16 cellular contexts compared by ENCODE assay signal in the genomic region with DNA sequence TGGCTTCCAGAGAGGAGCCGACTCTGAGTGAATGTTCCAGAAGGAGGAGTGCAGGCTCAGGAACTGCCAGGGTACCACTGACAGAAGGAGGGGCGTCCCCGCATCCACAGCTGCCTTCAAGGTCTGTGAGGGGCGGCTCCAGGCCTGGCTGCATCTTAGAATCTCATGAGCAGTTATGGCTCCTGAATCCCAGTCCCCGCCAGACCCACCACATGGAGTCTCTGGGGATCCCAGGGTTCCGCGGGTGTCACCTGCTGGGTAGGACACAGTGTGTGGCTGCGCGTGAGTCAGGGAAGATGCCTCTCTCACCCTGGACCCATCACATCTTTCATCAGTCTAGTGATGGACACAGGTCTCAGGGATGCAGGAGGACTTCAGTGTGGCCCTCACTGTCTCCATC.
DNase-seq lines count a peak whose midpoint lies in the region; ATAC-seq and TF ChIP-seq lines count a peak whose summit lies in the region.
"Had no signal": no experiment of that assay in that cellular context is flagged by ENCODE, and none has a peak within 500 bp of the region (broad histone marks: within the 10 kb centered on the region; RNA-seq: fewer than 3 reads in every experiment).

No MANE protein-coding gene starts in this region.

- no peak overlapping the region for H3K9ac ChIP-seq in BLaER1 treated with 17β-estradiol and CSF1 and Interleukin-3, amounts not matched to agents 10 nM and 100 nM
- H3K9ac ChIP-seq in stomach smooth muscle (ENCODE audit: low read length in 2 of 2) = peak overlapping the region in 1 of 2 donors; percentile 5
- H3K9ac ChIP-seq: GM23248 had no signal

- no peak overlapping the region for H3K27ac ChIP-seq in BLaER1 treated with 17β-estradiol and CSF1 and Interleukin-3, amounts not matched to agents 10 nM and 100 nM
- no peak overlapping the region for H3K27ac ChIP-seq in HEK293 (ENCODE audit: extremely low read depth, low read depth, low read length)
- H3K27ac ChIP-seq in stomach smooth muscle (ENCODE audit: low read length) = peak overlapping the region; percentile 11
- H3K27ac ChIP-seq: A549, GM23248 had no signal

- TF ChIP-seq CTCF in HEK293 (tag by site-specific recombination; IDR thresholded peaks at IDR 0.05) (no peak), nephron progenitor cell (IDR thresholded peaks at IDR 0.05) (no peak)

- H3K9me3 Mint-ChIP-seq in nephron progenitor cell = no peaks in the 10 kb centered on the region
- H3K9me3 Mint-ChIP-seq: CD4-positive, alpha-beta T cell had no signal

- H3K36me3 Mint-ChIP-seq in nephron progenitor cell (ENCODE audit: low read depth) = peaks cover 5% of the 10 kb centered on the region

- CTCF ChIA-PET in HEK293 (lab: Yijun Ruan, JAX) = no interaction called here

- H3K27me3 ChIP-seq in BLaER1 treated with 17β-estradiol and CSF1 and Interleukin-3, amounts not matched to agents 10 nM and 100 nM = peaks cover 0 to 95% (median 0%) of the 10 kb centered on the region in 11 experiments; a peak in 10 of 22 replicates
- no peaks in the 10 kb centered on the region for H3K27me3 ChIP-seq in stomach smooth muscle (ENCODE audit: control insufficient read depth in 1 of 2, insufficient read depth in 2 of 2, low read length in 2 of 2)

- peak overlapping the region in 6 of 11 experiments; percentile 29 to 94 (median 82); a peak in 11 of 22 replicates for H3K4me2 ChIP-seq in BLaER1 treated with 17β-estradiol and CSF1 and Interleukin-3, amounts not matched to agents 10 nM and 100 nM
- H3K4me2 ChIP-seq: A549 had no signal

- POLR2A ChIA-PET in HEK293 (lab: Yijun Ruan, JAX) = no interaction called here

- no peaks in the 10 kb centered on the region for H3K9me3 ChIP-seq in BLaER1 treated with 17β-estradiol and CSF1 and Interleukin-3, amounts not matched to agents 10 nM and 100 nM (replicated peaks in 1 of 11)
- H3K9me3 ChIP-seq in HEK293 (ENCODE audit: control insufficient read depth, insufficient read depth, low read depth, low read length) (no peaks in the 10 kb centered on the region), stomach smooth muscle (ENCODE audit: control insufficient read depth in 2 of 2, low read length in 2 of 2) (no peaks in the 10 kb centered on the region)
- H3K9me3 ChIP-seq: A549 had no signal

- H3K27me3 Mint-ChIP-seq in nephron progenitor cell (ENCODE audit: low read depth, poor library complexity) = peaks cover 4% of the 10 kb centered on the region

- no peak overlapping the region for H3K4me3 ChIP-seq in BLaER1 treated with 17β-estradiol and CSF1 and Interleukin-3, amounts not matched to agents 10 nM and 100 nM
- H3K4me3 ChIP-seq in HEK293 (ENCODE audit: low read depth, low read length) (no peak overlapping the region), stomach smooth muscle (ENCODE audit: low read length in 2 of 2) (no peak overlapping the region)
- H3K4me3 ChIP-seq: A549, GM12878, GM23248 had no signal

- H4K20me1 ChIP-seq in BLaER1 treated with 17β-estradiol and CSF1 and Interleukin-3, amounts not matched to agents 10 nM and 100 nM = peaks cover 17 to 100% (median 90%) of the 10 kb centered on the region in 11 experiments; a peak in 21 of 22 replicates

- H3K4me3 Mint-ChIP-seq in nephron progenitor cell = no peak overlapping the region
- H3K4me3 Mint-ChIP-seq: CD4-positive, alpha-beta T cell had no signal

- ATAC-seq in HG03108 (IDR thresholded peaks at IDR 0.05; ENCODE audit: unreplicated experiment) = no peak
- ATAC-seq: A549, GM12878, HCT116, HepG2 had no signal

- peaks cover 29 to 81% (median 66%) of the 10 kb centered on the region in 10 experiments for H3K4me1 ChIP-seq in BLaER1 treated with 17β-estradiol and CSF1 and Interleukin-3, amounts not matched to agents 10 nM and 100 nM
- H3K4me1 ChIP-seq in HEK293 (ENCODE audit: control insufficient read depth, insufficient read depth, low read length) (no peaks in the 10 kb centered on the region), stomach smooth muscle (ENCODE audit: control insufficient read depth, insufficient read depth, low read length) (peaks cover 64% of the 10 kb centered on the region)
- H3K4me1 ChIP-seq: A549 had no signal

- peaks cover 7% of the 10 kb centered on the region for H3K4me1 Mint-ChIP-seq in nephron progenitor cell

- H3K36me3 ChIP-seq in BLaER1 treated with 17β-estradiol and CSF1 and Interleukin-3, amounts not matched to agents 10 nM and 100 nM = peaks cover 0 to 23% (median 5%) of the 10 kb centered on the region in 11 experiments; a peak in 6 of 22 replicates
- H3K36me3 ChIP-seq in HEK293 (ENCODE audit: control insufficient read depth in 2 of 2, insufficient read depth in 1 of 2, low read length in 2 of 2) = no peaks in the 10 kb centered on the region
- H3K36me3 ChIP-seq in stomach smooth muscle (ENCODE audit: control insufficient read depth in 2 of 2, insufficient read depth in 2 of 2, low read length in 2 of 2) = peaks cover 9 to 14% of the 10 kb centered on the region in 2 donors

- peak overlapping the region; percentile 46 for H3K27ac Mint-ChIP-seq in nephron progenitor cell
- H3K27ac Mint-ChIP-seq: CD4-positive, alpha-beta T cell had no signal

- DNase-seq in nephron progenitor cell = no peak
- DNase-seq in NCI-H1417 treated with DMSO at 0.1 percent for 48 hours (lab: John Stamatoyannopoulos, UW) = no peak
- no peak for DNase-seq in middle frontal gyrus (ENCODE audit: extremely low spot score, low spot score)
- DNase-seq: Calu3; CD4-positive, alpha-beta T cell; DMS 273 treated with DMSO at 0.1 percent for 48 hours; DMS79; GM23248 had no signal

TF ChIP-seq in HEK293, 187 proteins besides CTCF, POLR2A, EP300 and RAD21:
- no peak for TF ChIP-seq ZBTB11 (tag by site-specific recombination; conservative IDR thresholded peaks at IDR 0.05; ENCODE audit: low read depth)
- peak; percentile 18; the same call in 1 of the 2 replicates for TF ChIP-seq ZIC2 (tag by site-specific recombination; IDR thresholded peaks at IDR 0.05)
